In genomic region chr3:192317564-192317963, GRCh38 we compare ENCODE assay signal across 26 cellular contexts.
"Had no signal": no experiment of that assay in that cellular context is flagged by ENCODE, and none has a peak within 500 bp of the region (broad histone marks: within the 10 kb centered on the region; RNA-seq: fewer than 3 reads in every experiment).

No MANE protein-coding gene starts in this region.

- H3K36me3 ChIP-seq: esophagus squamous epithelium, gastrocnemius medialis, heart right ventricle, left lung, lower lobe of right lung had no signal

- H3K4me3 ChIP-seq: coronary artery, esophagus squamous epithelium, gastrocnemius medialis, heart right ventricle, left lung, lower lobe of right lung, mucosa of descending colon had no signal

- ATAC-seq: effector memory CD8-positive, alpha-beta T cell; esophagus mucosa; gastrocnemius medialis; left cardiac atrium; left lung; left ventricle myocardium superior; lower lobe of right lung; mucosa of descending colon had no signal

- DNase-seq: effector CD8-positive, alpha-beta T cell; effector memory CD8-positive, alpha-beta T cell; endodermal cell; erythroblast; esophagus squamous epithelium; foreskin fibroblast; foreskin melanocyte; gastrocnemius medialis; glutamatergic neuron; head of caudate nucleus; heart right ventricle; hippocampal formation; left cardiac atrium; left lung; left ventricle myocardium superior; lower lobe of right lung; mesenchymal stem cell; mucosa of descending colon; naive B cell had no signal

- H3K27ac ChIP-seq: coronary artery, epithelial cell of prostate, esophagus squamous epithelium, gastrocnemius medialis, heart right ventricle, left lung, lower lobe of right lung had no signal

- FAIRE-seq: colon, endometrium, islet of Langerhans, keratinocyte had no signal

- H3K4me1 ChIP-seq: esophagus squamous epithelium, gastrocnemius medialis, left lung, lower lobe of right lung had no signal

- H3K9me3 ChIP-seq: esophagus squamous epithelium, gastrocnemius medialis, left lung, lower lobe of right lung, mucosa of descending colon had no signal

- H3K27me3 ChIP-seq: esophagus squamous epithelium, gastrocnemius medialis, heart right ventricle, left lung had no signal
